9 cellular contexts compared by ENCODE assay signal in the genomic region with DNA sequence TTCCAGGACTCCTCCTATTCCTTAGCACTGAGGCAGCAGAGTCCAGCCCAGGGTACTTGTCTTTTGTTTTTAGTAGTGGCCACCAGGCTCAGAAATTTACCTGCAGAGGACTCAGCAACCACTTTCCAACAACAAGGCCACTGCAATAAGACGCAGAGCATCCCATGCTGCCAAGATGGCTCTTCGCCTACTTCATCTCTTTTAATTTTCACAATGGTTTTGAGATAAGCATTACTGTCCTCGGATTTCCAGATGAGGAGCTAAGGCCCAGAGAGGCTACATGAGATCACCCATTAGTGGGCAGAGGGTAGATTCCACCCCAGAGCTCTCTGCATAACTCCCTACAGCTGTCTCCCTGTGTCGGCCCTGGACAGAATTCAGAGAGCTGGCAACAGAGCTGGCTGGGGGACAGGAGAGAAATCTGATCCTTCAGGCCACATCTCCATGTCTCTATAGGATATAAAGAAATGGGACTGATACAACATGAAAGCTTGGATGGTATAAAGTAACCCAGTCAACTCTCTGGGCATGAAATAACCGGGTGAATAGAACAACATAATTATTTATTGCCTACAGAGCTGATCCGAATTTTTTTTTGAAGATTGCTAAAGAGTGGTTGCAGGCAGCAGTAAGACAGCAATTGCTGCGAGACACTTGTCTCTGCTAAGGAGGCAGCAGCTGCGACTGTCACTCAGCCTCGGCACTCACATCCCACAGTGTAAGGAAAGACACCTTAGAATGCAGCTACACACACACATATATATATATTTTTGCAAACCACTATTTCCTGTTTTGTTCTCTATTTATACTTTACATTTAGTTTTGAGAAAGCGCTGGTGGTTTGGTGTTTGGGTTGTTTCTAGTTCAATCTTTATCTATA. TPM values are rescaled to one million over a fixed set of nuclear protein-coding genes. Genes with fewer than 3 reads are reported as not detected.
DNase-seq lines count a peak whose midpoint lies in the region; ATAC-seq, FAIRE-seq and TF ChIP-seq lines count a peak whose summit lies in the region.
"Had no signal": no experiment of that assay in that cellular context is flagged by ENCODE, and none has a peak within 500 bp of the region (broad histone marks: within the 10 kb centered on the region; RNA-seq: fewer than 3 reads in every experiment).

No MANE protein-coding gene starts in this region.

- H3K4me3 ChIP-seq in right atrium auricular region = no peak overlapping the region

- no peaks in the 10 kb centered on the region for H3K36me3 ChIP-seq in right atrium auricular region

- ATAC-seq in GM18502 (IDR thresholded peaks at IDR 0.05; ENCODE audit: poor library complexity, unreplicated experiment) (peak; percentile 76), GM21737 (IDR thresholded peaks at IDR 0.05; ENCODE audit: unreplicated experiment) (peak; percentile 64)
- ATAC-seq: Panc1 had no signal

- no peaks in the 10 kb centered on the region for H3K9me3 ChIP-seq in right atrium auricular region

- no peak for FAIRE-seq in D721Med (lab: Jason Lieb, UNC)

- H3K27me3 ChIP-seq in right atrium auricular region = no peaks in the 10 kb centered on the region

- peak; percentile 18 for DNase-seq in NCI-H2196 (lab: John Stamatoyannopoulos, UW; ENCODE audit: unreplicated experiment)
- DNase-seq in left kidney (ENCODE audit: low read depth, low spot score) = peak; percentile 70
- DNase-seq in D721Med (ENCODE audit: insufficient read length, low spot score) = no peak
- no peak for DNase-seq in Kasumi-1 (lab: John Stamatoyannopoulos, UW)
- DNase-seq in right atrium auricular region (ENCODE audit: low spot score) = no peak
- no peak for DNase-seq in cerebellum (ENCODE audit: low spot score)

- TF ChIP-seq CTCF in D721Med (IDR thresholded peaks at IDR 0.05; ENCODE audit: insufficient read depth, missing control alignments) (no peak), right atrium auricular region (IDR thresholded peaks at IDR 0.05) (no peak)

- no peak overlapping the region for H3K27ac ChIP-seq in right atrium auricular region

- no peaks in the 10 kb centered on the region for H3K4me1 ChIP-seq in right atrium auricular region

RNA-seq across cellular contexts. Expression of gene SCML4, which starts 37.2 kb away (rescaled TPM):
- total RNA-seq in right atrium auricular region (under 1 TPM; 0.28 to 0.44 TPM), cerebellum (0.73 TPM)

Comparison
In these comparisons a context has a peak if more than half of its experiments do, and no peak if none do; other contexts are left out.
1. DNase-seq: peak in NCI-H2196 (single experiment) and left kidney (single experiment); none in D721Med (single experiment), Kasumi-1 (0 of 2), right atrium auricular region (single experiment) and cerebellum (single experiment).